Comparison of ENCODE assay signal across 8 cellular contexts in the genomic region with DNA sequence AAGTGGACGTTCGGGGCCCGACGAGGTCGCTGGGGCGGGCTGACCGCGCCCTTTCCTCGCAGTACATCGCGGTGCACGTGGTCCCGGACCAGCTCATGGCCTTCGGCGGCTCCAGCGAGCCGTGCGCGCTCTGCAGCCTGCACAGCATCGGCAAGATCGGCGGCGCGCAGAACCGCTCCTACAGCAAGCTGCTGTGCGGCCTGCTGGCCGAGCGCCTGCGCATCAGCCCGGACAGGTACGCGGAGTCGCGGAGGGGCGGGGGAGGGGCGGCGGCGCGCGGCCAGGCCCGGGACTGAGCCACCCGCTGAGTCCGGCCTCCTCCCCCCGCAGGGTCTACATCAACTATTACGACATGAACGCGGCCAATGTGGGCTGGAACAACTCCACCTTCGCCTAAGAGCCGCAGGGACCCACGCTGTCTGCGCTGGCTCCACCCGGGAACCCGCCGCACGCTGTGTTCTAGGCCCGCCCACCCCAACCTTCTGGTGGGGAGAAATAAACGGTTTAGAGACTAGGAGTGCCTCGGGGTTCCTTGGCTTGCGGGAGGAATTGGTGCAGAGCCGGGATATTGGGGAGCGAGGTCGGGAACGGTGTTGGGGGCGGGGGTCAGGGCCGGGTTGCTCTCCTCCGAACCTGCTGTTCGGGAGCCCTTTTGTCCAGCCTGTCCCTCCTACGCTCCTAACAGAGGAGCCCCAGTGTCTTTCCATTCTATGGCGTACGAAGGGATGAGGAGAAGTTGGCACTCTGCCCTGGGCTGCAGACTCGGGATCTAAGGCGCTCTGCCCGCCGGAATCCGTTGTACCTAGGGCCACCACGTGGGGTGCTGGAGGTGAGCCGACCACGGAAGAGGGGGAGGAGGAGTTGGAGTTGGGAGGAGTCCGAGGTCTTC.
DNase-seq lines count a peak whose midpoint lies in the region; ATAC-seq and TF ChIP-seq lines count a peak whose summit lies in the region.

No MANE protein-coding gene starts in this region.

- H3K27ac ChIP-seq in brain microvascular endothelial cell (peak overlapping the region; percentile 88), skin epidermis (peak overlapping the region; percentile 84 to 99 (median 96))

- H3K27me3 ChIP-seq in brain microvascular endothelial cell (replicated peaks), result no peaks in the 10 kb centered on the region

- in situ Hi-C loops in brain microvascular endothelial cell (cut with HindIII; ENCODE audit: low pct_ligation_motif_present, low sequenced_read_pairs), result no loop called here

- ATAC-seq in HG02678 (IDR thresholded peaks at IDR 0.05; ENCODE audit: unreplicated experiment) (peak; percentile 23), GM18873 (IDR thresholded peaks at IDR 0.05; ENCODE audit: low FRiP score, unreplicated experiment) (no peak)

- DNase-seq in GM03348 (ENCODE audit: low spot score) (peak; percentile 77), NCI-H1930 (lab: John Stamatoyannopoulos, UW) (peak; percentile 28 to 37), UCSD-AML1 (lab: John Stamatoyannopoulos, UW; ENCODE audit: unreplicated experiment) (peak; percentile 65), brain microvascular endothelial cell (peak; percentile 58)

- peaks cover 18% of the 10 kb centered on the region for H3K36me3 ChIP-seq in brain microvascular endothelial cell (replicated peaks)

- TF ChIP-seq CTCF in brain microvascular endothelial cell (IDR thresholded peaks at IDR 0.05; ENCODE audit: low read depth, low read length, missing control alignments), result peak; percentile 61

- H3K4me3 ChIP-seq in brain microvascular endothelial cell (ENCODE audit: low read depth, low read length) (peak overlapping the region; percentile 82), iPS-18c (ENCODE audit: insufficient read depth, low read depth, low read length) (peak overlapping the region; percentile 90), skin epidermis (peak overlapping the region; percentile 55 to 93 (median 70))

- no peaks in the 10 kb centered on the region for H3K9me3 ChIP-seq in iPS-18c (ENCODE audit: control insufficient read depth, insufficient read depth, low read length)
